ENCODE assay signal across 1 cellular context in genomic region chr17:42603318-42603717, GRCh38.
TF ChIP-seq lines count a peak whose summit lies in the region.

No MANE protein-coding gene starts in this region.

TF ChIP-seq in GM12878, 131 proteins besides CTCF, POLR2A, EP300 and RAD21:
- TF ChIP-seq SPI1 (IDR thresholded peaks at IDR 0.05; ENCODE audit: borderline replicate concordance, insufficient read depth, low read depth, low read length) (no peak), MLLT1 (IDR thresholded peaks at IDR 0.05) (0 out of 2 replicates have a peak, but pooled peaks have one; percentile 27)
